In genomic region chr17:82019208-82019727, GRCh38 we compare ENCODE assay signal across 15 cellular contexts.
"Had no signal": no experiment of that assay in that cellular context is flagged by ENCODE, and none has a peak within 500 bp of the region (broad histone marks: within the 10 kb centered on the region; RNA-seq: fewer than 3 reads in every experiment).

No MANE protein-coding gene starts in this region.

- H3K27ac Mint-ChIP-seq: memory B cell; natural killer cell treated with Interleukin-12 subunit alpha and Interleukin-12 subunit beta and Interleukin-15 and Interleukin-18, amount 100 ng/mL, for 72 hours had no signal

- H3K4me3 ChIP-seq: colonic mucosa, esophagus squamous epithelium, gastroesophageal sphincter, left ventricle myocardium inferior, lower lobe of right lung, prostate gland, skin epidermis, stomach, thoracic aorta, transverse colon had no signal

- H3K36me3 ChIP-seq: colonic mucosa, left ventricle myocardium inferior, lower lobe of right lung, prostate gland, thoracic aorta, transverse colon had no signal

- DNase-seq: esophagus squamous epithelium, midbrain had no signal

- H3K27me3 Mint-ChIP-seq: memory B cell; natural killer cell treated with Interleukin-12 subunit alpha and Interleukin-12 subunit beta and Interleukin-15 and Interleukin-18, amount 100 ng/mL, for 72 hours had no signal

- H3K79me2 ChIP-seq: parathyroid adenoma had no signal

- H3K36me3 Mint-ChIP-seq: memory B cell; natural killer cell treated with Interleukin-12 subunit alpha and Interleukin-12 subunit beta and Interleukin-15 and Interleukin-18, amount 100 ng/mL, for 72 hours had no signal

- H3K9me3 ChIP-seq: colonic mucosa, esophagus squamous epithelium, gastroesophageal sphincter, left ventricle myocardium inferior, lower lobe of right lung, prostate gland, stomach, thoracic aorta, transverse colon had no signal

- H3K4me3 Mint-ChIP-seq: memory B cell; natural killer cell treated with Interleukin-12 subunit alpha and Interleukin-12 subunit beta and Interleukin-15 and Interleukin-18, amount 100 ng/mL, for 72 hours had no signal

- ATAC-seq: gastroesophageal sphincter; lower lobe of right lung; natural killer cell treated with Interleukin-12 subunit alpha and Interleukin-12 subunit beta and Interleukin-15 and Interleukin-18, amount 100 ng/mL, for 72 hours; sciatic nerve had no signal

- H3K27me3 ChIP-seq: colonic mucosa, esophagus squamous epithelium, gastroesophageal sphincter, stomach, transverse colon had no signal

- H3K27ac ChIP-seq: colonic mucosa, esophagus squamous epithelium, gastroesophageal sphincter, left ventricle myocardium inferior, lower lobe of right lung, parathyroid adenoma, prostate gland, skin epidermis, thoracic aorta, transverse colon had no signal

- H3K9ac ChIP-seq: parathyroid adenoma had no signal

- H2AFZ ChIP-seq: parathyroid adenoma had no signal

- H3K9me3 Mint-ChIP-seq: memory B cell; natural killer cell treated with Interleukin-12 subunit alpha and Interleukin-12 subunit beta and Interleukin-15 and Interleukin-18, amount 100 ng/mL, for 72 hours had no signal
